In genomic region chr3:62019906-62020305, GRCh38 we compare ENCODE assay signal across 8 cellular contexts.
"Had no signal": no experiment of that assay in that cellular context is flagged by ENCODE, and none has a peak within 500 bp of the region (broad histone marks: within the 10 kb centered on the region; RNA-seq: fewer than 3 reads in every experiment).

No MANE protein-coding gene starts in this region.

- FAIRE-seq: H1, HepG2 had no signal

- H3K9me3 ChIP-seq: HAP-1 had no signal

- H2AFZ ChIP-seq: GM23338 had no signal

- H3K27ac ChIP-seq: HL-60 had no signal

- DNase-seq: H7, HFFc6, KBM-7 had no signal

- H3K4me3 ChIP-seq: GM23338, HAP-1 had no signal

- H3K4me2 ChIP-seq: GM23338 had no signal

- H3K36me3 ChIP-seq: HAP-1 had no signal
